ENCODE assay signal across 19 cellular contexts in the genomic region with DNA sequence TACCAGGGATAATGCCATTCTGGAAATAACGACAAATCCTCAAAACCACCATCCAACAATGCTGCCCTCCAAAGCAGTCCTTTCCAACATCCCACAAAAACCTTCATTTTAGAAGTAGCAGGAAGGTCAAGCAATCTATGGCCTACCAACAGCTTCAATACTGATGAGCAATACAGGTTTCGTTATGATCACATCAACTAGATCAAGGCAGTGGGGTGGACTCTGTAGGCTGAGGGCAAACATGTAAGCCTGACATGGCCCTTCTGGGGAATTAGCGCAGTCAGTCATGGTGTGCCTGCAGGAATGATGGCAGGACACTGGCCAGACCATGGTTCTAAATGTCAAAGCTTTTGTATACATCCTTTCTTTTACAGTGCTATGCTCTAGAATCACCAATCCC. TPM values are rescaled to one million over a fixed set of nuclear protein-coding genes. Genes with fewer than 3 reads are reported as not detected.
DNase-seq lines count a peak whose midpoint lies in the region; ATAC-seq and TF ChIP-seq lines count a peak whose summit lies in the region.
"Had no signal": no experiment of that assay in that cellular context is flagged by ENCODE, and none has a peak within 500 bp of the region (broad histone marks: within the 10 kb centered on the region; RNA-seq: fewer than 3 reads in every experiment).

No MANE protein-coding gene starts in this region.

- no peak overlapping the region for H2AFZ ChIP-seq in neuronal stem cell (ENCODE audit: low read length)

- no peaks in the 10 kb centered on the region for H3K27me3 Mint-ChIP-seq in activated T-cell treated with anti-CD3 and anti-CD28 coated beads, Interleukin-2, amount 50 U/mL, for 72 hours (ENCODE audit: low read depth)
- no peaks in the 10 kb centered on the region for H3K27me3 Mint-ChIP-seq in WTC11 (ENCODE audit: low read depth)
- H3K27me3 Mint-ChIP-seq in stimulated activated memory B cell treated with anti-CD40 and anti-IgM and Interleukin-4, amounts not matched to agents 10 μg/mL and 1 μg/mL and 100 μg/mL, for 72 hours: no peaks in the 10 kb centered on the region

- H3K4me1 ChIP-seq in neuronal stem cell (ENCODE audit: control insufficient read depth in 2 of 2, insufficient read depth in 1 of 2, low read depth in 1 of 2, low read length in 2 of 2): peaks cover 0 to 4% of the 10 kb centered on the region in 2 donors

- POLR2A ChIA-PET in WTC11 (lab: Charles Lee): no interaction called here

- H4K91ac ChIP-seq in neuronal stem cell (ENCODE audit: low read depth, low read length, poor library complexity): no peak overlapping the region

- H2BK12ac ChIP-seq in neuronal stem cell (ENCODE audit: low read length): no peak overlapping the region

- CTCF ChIA-PET in WTC11 (lab: Charles Lee): no interaction called here

- no peak overlapping the region for H2BK15ac ChIP-seq in neuronal stem cell (ENCODE audit: low read length)

- peaks cover 15 to 41% of the 10 kb centered on the region in 2 donors for H3K36me3 Mint-ChIP-seq in activated T-cell treated with anti-CD3 and anti-CD28 coated beads, Interleukin-2, amount 50 U/mL, for 72 hours (ENCODE audit: insufficient read depth in 2 of 2)
- H3K36me3 Mint-ChIP-seq in WTC11: peaks cover 90% of the 10 kb centered on the region
- peaks cover 75% of the 10 kb centered on the region for H3K36me3 Mint-ChIP-seq in stimulated activated memory B cell treated with anti-CD40 and anti-IgM and Interleukin-4, amounts not matched to agents 10 μg/mL and 1 μg/mL and 100 μg/mL, for 72 hours

- no peak overlapping the region for H3K4me2 ChIP-seq in neuronal stem cell (ENCODE audit: insufficient read depth, low read length, poor library complexity, severe bottlenecking)
- H3K4me2 ChIP-seq: A549 had no signal

- no peaks in the 10 kb centered on the region for H3K9me3 Mint-ChIP-seq in activated T-cell treated with anti-CD3 and anti-CD28 coated beads, Interleukin-2, amount 50 U/mL, for 72 hours
- H3K9me3 Mint-ChIP-seq in WTC11: no peaks in the 10 kb centered on the region
- no peaks in the 10 kb centered on the region for H3K9me3 Mint-ChIP-seq in stimulated activated memory B cell treated with anti-CD40 and anti-IgM and Interleukin-4, amounts not matched to agents 10 μg/mL and 1 μg/mL and 100 μg/mL, for 72 hours

- in situ Hi-C loops in ACHN (cut with HindIII; ENCODE audit: low pct_ligation_motif_present, low pct_unique_long_range_greater_than_20kb, low sequenced_read_pairs): no loop called here

- H2BK5ac ChIP-seq in neuronal stem cell (ENCODE audit: low read length): no peak overlapping the region

- H2BK120ac ChIP-seq in neuronal stem cell (ENCODE audit: low read depth, low read length): no peak overlapping the region

- H3K4me1 Mint-ChIP-seq in activated T-cell treated with anti-CD3 and anti-CD28 coated beads, Interleukin-2, amount 50 U/mL, for 72 hours (ENCODE audit: low read depth): peaks cover 56% of the 10 kb centered on the region
- H3K4me1 Mint-ChIP-seq in WTC11: peaks cover 38% of the 10 kb centered on the region
- peaks cover 35% of the 10 kb centered on the region for H3K4me1 Mint-ChIP-seq in stimulated activated memory B cell treated with anti-CD40 and anti-IgM and Interleukin-4, amounts not matched to agents 10 μg/mL and 1 μg/mL and 100 μg/mL, for 72 hours

- H3K18ac ChIP-seq in neuronal stem cell (ENCODE audit: low read length): no peak overlapping the region

- no peak overlapping the region for H4K8ac ChIP-seq in neuronal stem cell (ENCODE audit: low read depth, low read length)

- no peaks in the 10 kb centered on the region for H3K79me1 ChIP-seq in neuronal stem cell (ENCODE audit: low read depth, low read length)

- no CpG with 5 or more reads among the region's 3 CpGs for WGBS in neuronal stem cell (ENCODE audit: extremely low coverage in 2 of 2, insufficient read length in 2 of 2, insufficient replicate concordance in 1 of 2), 2 donors

- no peak for DNase-seq in activated T-cell treated with anti-CD3 and anti-CD28 coated beads, Interleukin-2, amount 50 U/mL, for 72 hours
- no peak for DNase-seq in activated T-cell treated with anti-CD3 and anti-CD28 coated beads, Interleukin-2, amount 50 U/mL, for 1 hour
- DNase-seq in WTC11 (ENCODE audit: low spot score) (no peak), epithelial cell of prostate (ENCODE audit: low read depth, low spot score) (no peak), neuronal stem cell (ENCODE audit: low spot score) (no peak), ACHN (no peak)
- DNase-seq: activated gamma-delta T cell treated with Interleukin-2 at 50 U/mL for 16 hours, C1 segment of cervical spinal cord, DMS79, KBM-7, NCI-H1694 treated with DMSO at 0.1 percent for 48 hours, NCI-H774, OCI-M1, SHP77, stomach had no signal

- H3K14ac ChIP-seq in neuronal stem cell (ENCODE audit: low read length): no peak overlapping the region

- H2AK5ac ChIP-seq in neuronal stem cell (ENCODE audit: low read depth, low read length): no peak overlapping the region

- ATAC-seq in activated T-cell treated with anti-CD3 and anti-CD28 coated beads, Interleukin-2, amount 50 U/mL, for 72 hours (replicated peaks in 1 of 2): peak in 1 of 2 donors; percentile 24
- ATAC-seq in WTC11 (no peak), HG03135 (IDR thresholded peaks at IDR 0.05; ENCODE audit: unreplicated experiment) (no peak)
- ATAC-seq in stimulated activated memory B cell treated with anti-CD40 and anti-IgM and Interleukin-4, amounts not matched to agents 10 μg/mL and 1 μg/mL and 100 μg/mL, for 72 hours: no peak

- no peak overlapping the region for H3K23ac ChIP-seq in neuronal stem cell (ENCODE audit: low read depth, low read length, poor library complexity)

- H3K36me3 ChIP-seq in neuronal stem cell (replicated peaks in 1 of 2; ENCODE audit: control insufficient read depth in 2 of 2, insufficient read depth in 2 of 2, low read length in 2 of 2): peaks cover 20 to 94% of the 10 kb centered on the region in 2 donors

- peak overlapping the region; percentile 63 for H3K27ac Mint-ChIP-seq in activated T-cell treated with anti-CD3 and anti-CD28 coated beads, Interleukin-2, amount 50 U/mL, for 72 hours
- H3K27ac Mint-ChIP-seq in WTC11: peak overlapping the region; percentile 3; the same call in 1 of the 2 replicates
- peak overlapping the region; percentile 3 for H3K27ac Mint-ChIP-seq in stimulated activated memory B cell treated with anti-CD40 and anti-IgM and Interleukin-4, amounts not matched to agents 10 μg/mL and 1 μg/mL and 100 μg/mL, for 72 hours

- H3K4me3 Mint-ChIP-seq in activated T-cell treated with anti-CD3 and anti-CD28 coated beads, Interleukin-2, amount 50 U/mL, for 72 hours: no peak overlapping the region
- H3K4me3 Mint-ChIP-seq in WTC11: no peak overlapping the region
- H3K4me3 Mint-ChIP-seq in stimulated activated memory B cell treated with anti-CD40 and anti-IgM and Interleukin-4, amounts not matched to agents 10 μg/mL and 1 μg/mL and 100 μg/mL, for 72 hours: no peak overlapping the region

- H3K4me3 ChIP-seq in neuronal stem cell (ENCODE audit: low read length in 2 of 2): no peak overlapping the region
- H3K4me3 ChIP-seq: A549, stomach had no signal

- TF ChIP-seq CTCF in WTC11 (IDR thresholded peaks at IDR 0.05): no peak

- H3K27me3 ChIP-seq in neuronal stem cell (ENCODE audit: control insufficient read depth in 3 of 3, insufficient read depth in 3 of 3, low read depth in 1 of 3, low read length in 3 of 3): no peaks in the 10 kb centered on the region
- H3K27me3 ChIP-seq: stomach had no signal

- peaks cover 0 to 2% of the 10 kb centered on the region in 2 donors for H3K9me3 ChIP-seq in neuronal stem cell (replicated peaks in 1 of 2; ENCODE audit: control insufficient read depth in 2 of 2, insufficient read depth in 1 of 2, low read depth in 1 of 2, low read length in 2 of 2)
- H3K9me3 ChIP-seq: A549, stomach had no signal

- H3K9ac ChIP-seq in neuronal stem cell (ENCODE audit: low read depth, low read length, poor library complexity): no peak overlapping the region

- H3K27ac ChIP-seq in epithelial cell of prostate (peak overlapping the region; percentile 76), neuronal stem cell (replicated peaks; ENCODE audit: low read length) (no peak overlapping the region)
- H3K27ac ChIP-seq: A549, stomach, VCaP had no signal

- no peak overlapping the region for H3K4ac ChIP-seq in neuronal stem cell (ENCODE audit: low read length)

TF ChIP-seq in WTC11, 78 proteins besides CTCF, POLR2A, EP300 and RAD21:
- TF ChIP-seq ZNF396 (CRISPR knock-in tag; IDR thresholded peaks at IDR 0.05; ENCODE audit: borderline replicate concordance) (no peak), NFYB (CRISPR knock-in tag; conservative IDR thresholded peaks at IDR 0.05; ENCODE audit: low read depth) (no peak), NFATC4 (CRISPR knock-in tag; IDR thresholded peaks at IDR 0.05) (no peak), CREM (CRISPR knock-in tag; IDR thresholded peaks at IDR 0.05) (no peak)

RNA-seq across cellular contexts. Expression of gene EZR, which starts 41.7 kb away (rescaled TPM):
- total RNA-seq in activated T-cell treated with anti-CD3 and anti-CD28 coated beads, Interleukin-2, amount 50 U/mL, for 72 hours: 100 to 1,000 TPM; 167 to 177 TPM
- 194 to 215 TPM (median 199 TPM) in 3 replicates for total RNA-seq in WTC11 (2021)
- 32.4 TPM for polyA plus RNA-seq in neuronal stem cell (2013, experiment 1 of 2)
- 32.9 TPM for polyA plus RNA-seq in neuronal stem cell (2013, experiment 2 of 2)

Comparison
In these comparisons a context has a peak if more than half of its experiments do, and no peak if none do; other contexts are left out.
1. H3K27ac Mint-ChIP-seq: peak in every context shown above with its lines; median percentile 63 in activated T-cell treated with anti-CD3 and anti-CD28 coated beads, Interleukin-2, amount 50 U/mL, for 72 hours; 3 in WTC11; 3 in stimulated activated memory B cell treated with anti-CD40 and anti-IgM and Interleukin-4, amounts not matched to agents 10 μg/mL and 1 μg/mL and 100 μg/mL, for 72 hours.